ENCODE assay signal across 17 cellular contexts in genomic region chr19:33390908-33391630, GRCh38. TPM values are rescaled to one million over a fixed set of nuclear protein-coding genes. Genes with fewer than 3 reads are reported as not detected.
DNase-seq lines count a peak whose midpoint lies in the region; ATAC-seq lines count a peak whose summit lies in the region.
"Had no signal": no experiment of that assay in that cellular context is flagged by ENCODE, and none has a peak within 500 bp of the region (broad histone marks: within the 10 kb centered on the region; RNA-seq: fewer than 3 reads in every experiment).

No MANE protein-coding gene starts in this region.

- no peak overlapping the region for H2AFZ ChIP-seq in mesenchymal stem cell (ENCODE audit: low read depth, low read length)

- H3K9me3 ChIP-seq in mesenchymal stem cell (ENCODE audit: control insufficient read depth, low read length) (no peaks in the 10 kb centered on the region), subcutaneous abdominal adipose tissue (ENCODE audit: control insufficient read depth in 5 of 5, low read length in 5 of 5) (no peaks in the 10 kb centered on the region)
- H3K9me3 ChIP-seq: psoas muscle had no signal

- H3K4me2 ChIP-seq in mesenchymal stem cell (ENCODE audit: low read length, poor library complexity, severe bottlenecking), result no peak overlapping the region

- peak; percentile 58 for DNase-seq in activated effector memory CD4-positive, alpha-beta T cell treated with anti-CD3 and anti-CD28 coated beads, Interleukin-2, amount 50 U/mL, for 16 hours
- DNase-seq in activated effector memory CD4-positive, alpha-beta T cell treated with Interleukin-2 at 50 U/mL for 16 hours, result no peak
- DNase-seq in mesenchymal stem cell, result no peak
- DNase-seq in NCI-H2107 treated with DMSO at 0.1 percent for 48 hours (lab: John Stamatoyannopoulos, UW; ENCODE audit: unreplicated experiment), result no peak
- DNase-seq: activated CD4-positive, alpha-beta T cell treated with anti-CD3 and anti-CD28 coated beads for 48 hours; COR-L47; dermis blood vessel endothelial cell; MM.1S; NCI-H1436 treated with DMSO at 0.1 percent for 48 hours; NCI-H2171 treated with DMSO at 0.1 percent for 48 hours; NCI-H526 treated with DMSO at 0.1 percent for 48 hours; SHP77 had no signal

- no peak overlapping the region for H4K91ac ChIP-seq in mesenchymal stem cell (ENCODE audit: low read length)

- H3K36me3 ChIP-seq in mesenchymal stem cell (ENCODE audit: control insufficient read depth in 1 of 2, insufficient read depth in 2 of 2, low read depth in 1 of 2, low read length in 2 of 2), result peaks cover 6 to 49% of the 10 kb centered on the region in 2 experiments
- H3K36me3 ChIP-seq in subcutaneous abdominal adipose tissue (ENCODE audit: control insufficient read depth in 5 of 5, insufficient read depth in 5 of 5, low read length in 5 of 5), result peaks cover 0 to 27% (median 11%) of the 10 kb centered on the region in 5 donors

- H3K79me1 ChIP-seq in mesenchymal stem cell (replicated peaks; ENCODE audit: low read length, poor library complexity, severe bottlenecking), result peaks cover 51% of the 10 kb centered on the region

- H3K18ac ChIP-seq in mesenchymal stem cell (ENCODE audit: low read depth in 1 of 2, low read length in 2 of 2), result no peak overlapping the region

- no peaks in the 10 kb centered on the region for H3K27me3 ChIP-seq in mesenchymal stem cell (ENCODE audit: control insufficient read depth in 1 of 2, insufficient read depth in 1 of 2, low read length in 2 of 2)
- no peaks in the 10 kb centered on the region for H3K27me3 ChIP-seq in subcutaneous abdominal adipose tissue (ENCODE audit: control insufficient read depth in 5 of 5, insufficient read depth in 4 of 5, low read length in 5 of 5)

- no peak overlapping the region for H2BK12ac ChIP-seq in mesenchymal stem cell (ENCODE audit: low read length in 2 of 2)

- H2BK5ac ChIP-seq in mesenchymal stem cell (ENCODE audit: low read depth, low read length, poor library complexity, severe bottlenecking), result no peak overlapping the region

- 95% methylated on average over 24 of the region's 24 CpGs for WGBS in mesenchymal stem cell

- no peak overlapping the region for H3K27ac ChIP-seq in mesenchymal stem cell (ENCODE audit: low read length, poor library complexity, severe bottlenecking)
- H3K27ac ChIP-seq in subcutaneous abdominal adipose tissue (ENCODE audit: low read depth, low read length), result peak overlapping the region; percentile 88
- H3K27ac ChIP-seq: psoas muscle had no signal

- H2AK5ac ChIP-seq in mesenchymal stem cell (ENCODE audit: low read length, severe bottlenecking), result no peak overlapping the region

- H3K4me1 ChIP-seq in mesenchymal stem cell (ENCODE audit: control insufficient read depth, insufficient read depth, low read depth, low read length), result peaks cover 66% of the 10 kb centered on the region
- peaks cover 30 to 98% (median 91%) of the 10 kb centered on the region in 5 donors for H3K4me1 ChIP-seq in subcutaneous abdominal adipose tissue (ENCODE audit: control insufficient read depth in 5 of 5, insufficient read depth in 5 of 5, low read length in 5 of 5)

- H2BK15ac ChIP-seq in mesenchymal stem cell (ENCODE audit: low read depth, poor library complexity, severe bottlenecking), result no peak overlapping the region

- H3K4me3 ChIP-seq in mesenchymal stem cell (ENCODE audit: insufficient read depth in 1 of 2, low read depth in 1 of 2, low read length in 2 of 2), result no peak overlapping the region
- H3K4me3 ChIP-seq in subcutaneous abdominal adipose tissue (ENCODE audit: low read depth in 1 of 5, low read length in 5 of 5), result peak overlapping the region in 3 of 5 donors; percentile 49 to 55 (median 50)
- H3K4me3 ChIP-seq: psoas muscle had no signal

- H3K9ac ChIP-seq in mesenchymal stem cell (ENCODE audit: low read length) (no peak overlapping the region), subcutaneous abdominal adipose tissue (ENCODE audit: low read length in 5 of 5) (peak overlapping the region in 2 of 5 donors; percentile 53 to 67)

- H3K23ac ChIP-seq in mesenchymal stem cell (ENCODE audit: low read length in 2 of 2), result no peak overlapping the region

- peak overlapping the region; percentile 7 for H4K8ac ChIP-seq in mesenchymal stem cell (ENCODE audit: low read length)

- no peak overlapping the region for H2BK120ac ChIP-seq in mesenchymal stem cell (ENCODE audit: low read depth, low read length)

- no peak overlapping the region for H3K14ac ChIP-seq in mesenchymal stem cell (ENCODE audit: low read length in 2 of 2)

- H3K4ac ChIP-seq in mesenchymal stem cell (ENCODE audit: low read depth in 1 of 2, low read length in 2 of 2), result no peak overlapping the region

- peak; percentile 1 for ATAC-seq in esophagus mucosa
- no peak for ATAC-seq in GM21723 (IDR thresholded peaks at IDR 0.05; ENCODE audit: unreplicated experiment)
- no peak for ATAC-seq in HG03432 (IDR thresholded peaks at IDR 0.05; ENCODE audit: unreplicated experiment)
- ATAC-seq: psoas muscle had no signal

RNA-seq across cellular contexts. Expression of gene CEBPG, which starts 17.6 kb away (rescaled TPM):
- total RNA-seq in esophagus mucosa, result 26.5 TPM
- polyA plus RNA-seq in mesenchymal stem cell (2013, experiment 1 of 2), result 12.3 TPM
- polyA plus RNA-seq in mesenchymal stem cell (2013, experiment 2 of 2), result 12.5 TPM

Comparison
In these comparisons a context has a peak if more than half of its experiments do, and no peak if none do; other contexts are left out.
1. H3K4me3 ChIP-seq: peak in subcutaneous abdominal adipose tissue (3 of 5); none in mesenchymal stem cell (0 of 2).